5 cellular contexts compared by ENCODE assay signal in genomic region chr3:8677258-8677657, GRCh38. TPM values are rescaled to one million over a fixed set of nuclear protein-coding genes. Genes with fewer than 3 reads are reported as not detected.
"Had no signal": no experiment of that assay in that cellular context is flagged by ENCODE, and none has a peak within 500 bp of the region (broad histone marks: within the 10 kb centered on the region; RNA-seq: fewer than 3 reads in every experiment).

No MANE protein-coding gene starts in this region.

RNA-seq across cellular contexts. Expression of gene SSUH2, which starts 32.7 kb away (rescaled TPM):
- total RNA-seq: IMR-90 had no signal

RNA-seq across cellular contexts. Expression of gene CAV3, which starts 56.3 kb away (rescaled TPM):
- total RNA-seq: GM23338, H1, H9, HT-29 had no signal
- polyA plus RNA-seq: GM23338, H1 had no signal
